ENCODE assay signal across 1 cellular context in the genomic region with DNA sequence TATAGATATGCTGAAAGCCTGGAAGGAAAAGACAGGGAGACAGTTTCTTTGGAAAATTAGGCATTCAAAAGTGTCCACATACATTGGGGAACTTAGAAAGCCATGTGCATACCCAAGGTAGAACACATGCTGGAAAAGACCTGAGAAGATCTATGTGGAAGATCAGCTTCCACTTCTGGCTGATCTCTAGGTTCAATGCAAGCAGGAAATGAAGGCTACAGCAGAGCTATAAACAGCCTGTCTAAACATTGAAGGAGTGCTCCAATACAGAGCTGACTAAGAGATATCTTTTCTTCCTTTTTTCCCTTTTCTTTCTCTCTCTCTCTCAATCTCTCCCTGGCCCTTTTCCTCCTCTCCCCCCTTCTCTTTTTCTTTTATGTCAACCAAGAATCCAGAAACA.
TF ChIP-seq lines count a peak whose summit lies in the region.

No MANE protein-coding gene starts in this region.

TF ChIP-seq in GM23338, 12 proteins besides CTCF, POLR2A, EP300 and RAD21 (continued from another document):
- TF ChIP-seq ZNF331 (CRISPR knock-in tag; IDR thresholded peaks at IDR 0.05; ENCODE audit: low read depth) = no peak
